Comparison of ENCODE assay signal across 17 cellular contexts in genomic region chr11:773830-774229, GRCh38. TPM values are rescaled to one million over a fixed set of nuclear protein-coding genes. Genes with fewer than 3 reads are reported as not detected.
"Had no signal": no experiment of that assay in that cellular context is flagged by ENCODE, and none has a peak within 500 bp of the region (broad histone marks: within the 10 kb centered on the region; RNA-seq: fewer than 3 reads in every experiment).

No MANE protein-coding gene starts in this region.

- H3K9me3 ChIP-seq: left ventricle myocardium inferior, psoas muscle, right lobe of liver, thoracic aorta had no signal

- H3K27ac Mint-ChIP-seq: activated CD8-positive, alpha-beta memory T cell treated with anti-CD3 and anti-CD28 coated beads, Interleukin-2, amount 10 ng/mL, durations not matched to agents 7 days and 5 days; activated naive CD4-positive, alpha-beta T cell treated with anti-CD3 and anti-CD28 coated beads, Interleukin-2, amount 10 ng/mL, durations not matched to agents 7 days and 5 days; activated T-cell treated with anti-CD3 and anti-CD28 coated beads, Interleukin-2, amount 50 U/mL, for 24 hours; natural killer cell; stimulated activated naive CD8-positive, alpha-beta T cell treated with anti-CD3 and anti-CD28 coated beads, Interleukin-15, Interleukin-2, amounts not matched to agents 100 ng/mL and 50 ng/mL, for 24 hours had no signal

- H3K36me3 Mint-ChIP-seq: natural killer cell had no signal

- H3K4me3 Mint-ChIP-seq: activated CD8-positive, alpha-beta memory T cell treated with anti-CD3 and anti-CD28 coated beads, Interleukin-2, amount 10 ng/mL, durations not matched to agents 7 days and 5 days; natural killer cell; stimulated activated naive CD8-positive, alpha-beta T cell treated with anti-CD3 and anti-CD28 coated beads, Interleukin-15, Interleukin-2, amounts not matched to agents 100 ng/mL and 50 ng/mL, for 24 hours had no signal

- H3K27ac ChIP-seq: left ventricle myocardium inferior, psoas muscle, right lobe of liver, thoracic aorta had no signal

- DNase-seq: activated CD4-positive, alpha-beta T cell treated with anti-CD3 and anti-CD28 coated beads, Interleukin-2, amount 50 U/mL, for 48 hours; activated CD8-positive, alpha-beta memory T cell treated with anti-CD3 and anti-CD28 coated beads, Interleukin-2, amount 10 ng/mL, durations not matched to agents 7 days and 5 days; activated naive CD4-positive, alpha-beta T cell treated with anti-CD3 and anti-CD28 coated beads, Interleukin-2, amount 10 ng/mL, durations not matched to agents 7 days and 5 days; activated T-cell treated with anti-CD3 and anti-CD28 coated beads, Interleukin-2, amount 50 U/mL, for 24 hours; central memory CD4-positive, alpha-beta T cell; cortex of kidney; effector memory CD4-positive, alpha-beta T cell; foreskin fibroblast; kidney; left ventricle myocardium inferior; mesendoderm; natural killer cell; psoas muscle; right lobe of liver had no signal

- H3K4me3 ChIP-seq: left ventricle myocardium inferior, psoas muscle, right lobe of liver, thoracic aorta had no signal

- H3K27me3 Mint-ChIP-seq: activated CD8-positive, alpha-beta memory T cell treated with anti-CD3 and anti-CD28 coated beads, Interleukin-2, amount 10 ng/mL, durations not matched to agents 7 days and 5 days; activated naive CD4-positive, alpha-beta T cell treated with anti-CD3 and anti-CD28 coated beads, Interleukin-2, amount 10 ng/mL, durations not matched to agents 7 days and 5 days; activated T-cell treated with anti-CD3 and anti-CD28 coated beads, Interleukin-2, amount 50 U/mL, for 24 hours; stimulated activated naive CD8-positive, alpha-beta T cell treated with anti-CD3 and anti-CD28 coated beads, Interleukin-15, Interleukin-2, amounts not matched to agents 100 ng/mL and 50 ng/mL, for 24 hours had no signal

- H3K9me3 Mint-ChIP-seq: activated naive CD4-positive, alpha-beta T cell treated with anti-CD3 and anti-CD28 coated beads, Interleukin-2, amount 10 ng/mL, durations not matched to agents 7 days and 5 days; activated T-cell treated with anti-CD3 and anti-CD28 coated beads, Interleukin-2, amount 50 U/mL, for 24 hours; natural killer cell; stimulated activated naive CD8-positive, alpha-beta T cell treated with anti-CD3 and anti-CD28 coated beads, Interleukin-15, Interleukin-2, amounts not matched to agents 100 ng/mL and 50 ng/mL, for 24 hours had no signal

- H3K27me3 ChIP-seq: right lobe of liver had no signal

- ATAC-seq: activated CD8-positive, alpha-beta memory T cell treated with anti-CD3 and anti-CD28 coated beads, Interleukin-2, amount 10 ng/mL, durations not matched to agents 7 days and 5 days; natural killer cell; psoas muscle; right lobe of liver had no signal

RNA-seq across cellular contexts. Expression of gene CEND1, which starts 16.1 kb away (rescaled TPM):
- total RNA-seq: left ventricle myocardium inferior, natural killer cell, omental fat pad, right lobe of liver, thoracic aorta had no signal
